In genomic region chr12:65825573-65826512, GRCh38 we compare ENCODE assay signal across 8 cellular contexts. TPM values are rescaled to one million over a fixed set of nuclear protein-coding genes. Genes with fewer than 3 reads are reported as not detected.
DNase-seq lines count a peak whose midpoint lies in the region; ATAC-seq, FAIRE-seq and TF ChIP-seq lines count a peak whose summit lies in the region.

No MANE protein-coding gene starts in this region.

- TF ChIP-seq CTCF in astrocyte of the spinal cord (IDR thresholded peaks at IDR 0.05; ENCODE audit: low read depth, low read length): no peak

- no peak overlapping the region for H3K27ac ChIP-seq in CD4-positive, alpha-beta memory T cell (ENCODE audit: low read depth, low read length)

- H3K27me3 Mint-ChIP-seq in CD4-positive, alpha-beta memory T cell: peaks cover 35 to 45% of the 10 kb centered on the region in 2 donors

- H3K9me3 Mint-ChIP-seq in CD4-positive, alpha-beta memory T cell: peaks cover 0 to 3% (median 0%) of the 10 kb centered on the region in 8 donors

- H3K9me3 ChIP-seq in CD4-positive, alpha-beta memory T cell (ENCODE audit: control insufficient read depth in 1 of 2, low read length in 2 of 2): no peaks in the 10 kb centered on the region

- intact Hi-C loops in CD4-positive, alpha-beta memory T cell (cut with micrococcal nuclease): no loop called here

- no peak for FAIRE-seq in HTR-8/SVneo (lab: Jason Lieb, UNC)

- peaks cover 0 to 3% of the 10 kb centered on the region in 2 donors for H3K36me3 Mint-ChIP-seq in CD4-positive, alpha-beta memory T cell

- peaks cover 14% of the 10 kb centered on the region for H3K4me1 ChIP-seq in CD4-positive, alpha-beta memory T cell (ENCODE audit: insufficient read depth, low read length)

- DNase-seq in Caki2 (ENCODE audit: low read depth) (peak; percentile 66), HTR-8/SVneo (ENCODE audit: insufficient read length, low spot score) (peak; percentile 19), astrocyte of the spinal cord (ENCODE audit: low read depth, low spot score) (no peak), iris pigment epithelial cell (ENCODE audit: low read depth) (peak; percentile 57), NCI-H2107 (lab: John Stamatoyannopoulos, UW) (no peak)
- DNase-seq in stimulated activated CD8-positive, alpha-beta memory T cell treated with anti-CD3 and anti-CD28 coated beads, Interleukin-4, amount 100 ng/mL, for 48 hours: peak; percentile 31
- DNase-seq in CD4-positive, alpha-beta memory T cell: no peak

- peaks cover 8 to 17% (median 14%) of the 10 kb centered on the region in 4 donors for H3K4me1 Mint-ChIP-seq in CD4-positive, alpha-beta memory T cell

- peak overlapping the region in 4 of 8 donors; percentile 39 to 67 (median 53) for H3K4me3 Mint-ChIP-seq in CD4-positive, alpha-beta memory T cell

- H3K27ac Mint-ChIP-seq in CD4-positive, alpha-beta memory T cell: no peak overlapping the region

- CTCF ChIA-PET in CD4-positive, alpha-beta memory T cell (lab: Charles Lee; ENCODE audit: partially characterized antibody): no interaction called here

- POLR2A ChIA-PET in CD4-positive, alpha-beta memory T cell (lab: Charles Lee; ENCODE audit: partially characterized antibody): no interaction called here

- peaks cover 6% of the 10 kb centered on the region for H3K27me3 ChIP-seq in CD4-positive, alpha-beta memory T cell (ENCODE audit: insufficient read depth, low read length)

- no peak for ATAC-seq in GM21360 (IDR thresholded peaks at IDR 0.05; ENCODE audit: unreplicated experiment)

- H3K4me3 ChIP-seq in astrocyte of the spinal cord (ENCODE audit: low read depth, low read length): peak overlapping the region; percentile 89
- H3K4me3 ChIP-seq in CD4-positive, alpha-beta memory T cell (ENCODE audit: low read length in 2 of 2): no peak overlapping the region

- H3K36me3 ChIP-seq in CD4-positive, alpha-beta memory T cell (ENCODE audit: insufficient read depth, low read length): no peaks in the 10 kb centered on the region

- in situ Hi-C loops in Caki2 (cut with HindIII; ENCODE audit: low pct_unique_long_range_greater_than_20kb, low sequenced_read_pairs) (loop anchor here (5.0 kb wide), 1 partner anchor 41 kb away; no protein-coding TSS in a partner anchor), astrocyte of the spinal cord (cut with HindIII; ENCODE audit: low sequenced_read_pairs) (no loop called here)

RNA-seq across cellular contexts. Expression of gene HMGA2, which starts 1.6 kb away (rescaled TPM):
- total RNA-seq in Caki2 (2014; rRNA removed; shearing (Covaris generic); ENCODE audit: low replicate concordance): 49.5 and 51.5 TPM in 2 replicates
- not detected for total RNA-seq in CD4-positive, alpha-beta memory T cell
- polyA plus RNA-seq in CD4-positive, alpha-beta memory T cell: not detected

Comparison
In these comparisons a context has a peak if more than half of its experiments do, and no peak if none do; other contexts are left out.
1. DNase-seq: peak in Caki2 (single experiment), HTR-8/SVneo (single experiment), iris pigment epithelial cell (single experiment) and stimulated activated CD8-positive, alpha-beta memory T cell treated with anti-CD3 and anti-CD28 coated beads, Interleukin-4, amount 100 ng/mL, for 48 hours (single experiment); none in astrocyte of the spinal cord (single experiment), CD4-positive, alpha-beta memory T cell (0 of 5) and NCI-H2107 (single experiment).
2. RNA of gene HMGA2, which starts 1.6 kb away (total RNA-seq): 49.5 to 51.5 TPM in Caki2; not detected in CD4-positive, alpha-beta memory T cell; every median in the first group is over 10 times any median in the second.